In genomic region chr14:20624495-20625070, GRCh38 we compare ENCODE assay signal across 1 cellular context.
A peak's percentile ranks its signal among the peaks of the same experiment; 100 is the strongest.
TF ChIP-seq lines count a peak whose summit lies in the region.

No MANE protein-coding gene starts in this region.

TF ChIP-seq in HEK293, 187 proteins besides CTCF, POLR2A, EP300 and RAD21 (continued from another document):
- TF ChIP-seq, protein P1, sequence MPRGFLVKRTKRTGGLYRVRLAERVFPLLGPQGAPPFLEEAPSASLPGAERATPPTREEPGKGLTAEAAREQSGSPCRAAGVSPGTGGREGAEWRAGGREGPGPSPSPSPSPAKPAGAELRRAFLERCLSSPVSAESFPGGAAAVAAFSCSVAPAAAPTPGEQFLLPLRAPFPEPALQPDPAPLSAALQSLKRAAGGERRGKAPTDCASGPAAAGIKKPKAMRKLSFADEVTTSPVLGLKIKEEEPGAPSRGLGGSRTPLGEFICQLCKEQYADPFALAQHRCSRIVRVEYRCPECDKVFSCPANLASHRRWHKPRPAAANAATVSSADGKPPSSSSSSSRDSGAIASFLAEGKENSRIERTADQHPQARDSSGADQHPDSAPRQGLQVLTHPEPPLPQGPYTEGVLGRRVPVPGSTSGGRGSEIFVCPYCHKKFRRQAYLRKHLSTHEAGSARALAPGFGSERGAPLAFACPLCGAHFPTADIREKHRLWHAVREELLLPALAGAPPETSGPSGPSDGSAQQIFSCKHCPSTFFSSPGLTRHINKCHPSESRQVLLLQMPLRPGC (tag by site-specific recombination; IDR thresholded peaks at IDR 0.05), result peak; percentile 63
- TF ChIP-seq ZNF133 (tag by site-specific recombination; IDR thresholded peaks at IDR 0.05), result no peak
- TF ChIP-seq ZNF362 (tag by site-specific recombination; IDR thresholded peaks at IDR 0.05), result no peak
- TF ChIP-seq GLIS1 (tag by site-specific recombination; IDR thresholded peaks at IDR 0.05), result peak; percentile 87
- peak; percentile 84 for TF ChIP-seq ZNF423 (tag by site-specific recombination; IDR thresholded peaks at IDR 0.05)
- peak; percentile 75 for TF ChIP-seq KLF1 (tag by site-specific recombination; IDR thresholded peaks at IDR 0.05)
- TF ChIP-seq ZBTB20 (tag by site-specific recombination; IDR thresholded peaks at IDR 0.05), result peak; percentile 43; the same call in 1 of the 2 replicates
- no peak for TF ChIP-seq ZFP37 (tag by site-specific recombination; IDR thresholded peaks at IDR 0.05)
- TF ChIP-seq ZNF366 (tag by site-specific recombination; conservative IDR thresholded peaks at IDR 0.05), result peak; percentile 98
- no peak for TF ChIP-seq IKZF3 (tag by site-specific recombination; IDR thresholded peaks at IDR 0.05)
- TF ChIP-seq ZNF549 (tag by site-specific recombination; IDR thresholded peaks at IDR 0.05), result no peak
